Comparison of ENCODE assay signal across 1 cellular context in genomic region chr15:85380860-85381535, GRCh38.
TF ChIP-seq lines count a peak whose summit lies in the region.

No MANE protein-coding gene starts in this region.

TF ChIP-seq in endothelial cell of umbilical vein, 7 proteins besides CTCF, POLR2A, EP300 and RAD21:
- TF ChIP-seq JUN (IDR thresholded peaks at IDR 0.05; ENCODE audit: borderline replicate concordance, insufficient read depth, insufficient read length, low read depth) (no peak), FOS (IDR thresholded peaks at IDR 0.05; ENCODE audit: borderline replicate concordance, insufficient read depth, low read length) (peak; percentile 6), MAX (IDR thresholded peaks at IDR 0.05; ENCODE audit: insufficient read depth, insufficient read length) (no peak)
